Comparison of ENCODE assay signal across 26 cellular contexts in genomic region chr7:4758111-4758510, GRCh38.
"Had no signal": no experiment of that assay in that cellular context is flagged by ENCODE, and none has a peak within 500 bp of the region (broad histone marks: within the 10 kb centered on the region; RNA-seq: fewer than 3 reads in every experiment).

No MANE protein-coding gene starts in this region.

- DNase-seq: heart left ventricle; islet precursor cell; left ventricle myocardium inferior; mesendoderm; naive B cell; natural killer cell; nephron progenitor cell; ovary; stimulated activated CD4-positive, alpha-beta T cell treated with anti-CD3 and anti-CD28 coated beads, Interleukin-12 subunit alpha, Interleukin-12 subunit beta, amount 100 ng/mL, for 4 hours; stimulated activated CD4-positive, alpha-beta T cell treated with anti-CD3 and anti-CD28 coated beads, Interleukin-15, amount 100 ng/mL, for 24 hours; stimulated activated CD4-positive, alpha-beta T cell treated with anti-CD3 and anti-CD28 coated beads, Interleukin-2, amount 100 ng/mL, for 24 hours; stimulated activated CD4-positive, alpha-beta T cell treated with anti-CD3 and anti-CD28 coated beads, Interleukin-4, amount 100 ng/mL, for 1 hour; stimulated activated naive CD4-positive, alpha-beta T cell; tibial artery had no signal

- H3K4me1 Mint-ChIP-seq: mesothelial cell of epicardium had no signal

- ATAC-seq: heart left ventricle, natural killer cell, sciatic nerve had no signal

- H3K4me2 ChIP-seq: hepatocyte, neural progenitor cell had no signal

- H2AFZ ChIP-seq: hepatocyte, neural progenitor cell had no signal

- H3K9me3 ChIP-seq: heart left ventricle, left ventricle myocardium inferior, ovary, right atrium auricular region, suprapubic skin, thoracic aorta, tibial artery had no signal

- H3K4me3 Mint-ChIP-seq: mesothelial cell of epicardium; naive B cell; natural killer cell; nephron progenitor cell; neural progenitor cell; stimulated activated naive CD8-positive, alpha-beta T cell treated with anti-CD3 and anti-CD28 coated beads, Interleukin-15, Interleukin-2, amounts not matched to agents 100 ng/mL and 50 ng/mL, for 24 hours; type B pancreatic cell had no signal

- H3K9ac ChIP-seq: neural progenitor cell had no signal

- H3K27me3 Mint-ChIP-seq: naive B cell; progenitor cell of endocrine pancreas; stimulated activated naive CD8-positive, alpha-beta T cell treated with anti-CD3 and anti-CD28 coated beads, Interleukin-15, Interleukin-2, amounts not matched to agents 100 ng/mL and 50 ng/mL, for 24 hours; type B pancreatic cell had no signal

- H3K27me3 ChIP-seq: heart left ventricle, hepatocyte, neural progenitor cell, ovary, right atrium auricular region, suprapubic skin, tibial artery had no signal

- H3K36me3 ChIP-seq: neural progenitor cell, ovary had no signal

- H3K27ac Mint-ChIP-seq: mesothelial cell of epicardium; naive B cell; natural killer cell; nephron progenitor cell; neural progenitor cell; progenitor cell of endocrine pancreas; stimulated activated naive CD8-positive, alpha-beta T cell treated with anti-CD3 and anti-CD28 coated beads, Interleukin-15, Interleukin-2, amounts not matched to agents 100 ng/mL and 50 ng/mL, for 24 hours; type B pancreatic cell had no signal

- H3K27ac ChIP-seq: heart left ventricle, hepatocyte, left ventricle myocardium inferior, neural progenitor cell, ovary, right atrium auricular region, skin epidermis, suprapubic skin, thoracic aorta, tibial artery had no signal

- H3K4me1 ChIP-seq: neural progenitor cell had no signal

- H3K4me3 ChIP-seq: heart left ventricle, hepatocyte, left ventricle myocardium inferior, lung, neural progenitor cell, ovary, right atrium auricular region, skin epidermis, suprapubic skin, thoracic aorta, tibial artery had no signal

- H3K9me3 Mint-ChIP-seq: mesothelial cell of epicardium; naive B cell; natural killer cell; nephron progenitor cell; neural progenitor cell; stimulated activated naive CD8-positive, alpha-beta T cell treated with anti-CD3 and anti-CD28 coated beads, Interleukin-15, Interleukin-2, amounts not matched to agents 100 ng/mL and 50 ng/mL, for 24 hours; type B pancreatic cell had no signal

- H3K36me3 Mint-ChIP-seq: natural killer cell had no signal
